In genomic region chr19:5259750-5260149, GRCh38 we compare ENCODE assay signal across 2 cellular contexts.
TF ChIP-seq lines count a peak whose summit lies in the region.

No MANE protein-coding gene starts in this region.

TF ChIP-seq in A549, 52 proteins besides CTCF, POLR2A, EP300 and RAD21:
- TF ChIP-seq ELK1 (IDR thresholded peaks at IDR 0.05; ENCODE audit: low read depth, low read length) (no peak), ZFP36 (IDR thresholded peaks at IDR 0.05; ENCODE audit: borderline replicate concordance, partially characterized antibody) (peak; percentile 24)

TF ChIP-seq in K562, 482 proteins besides CTCF, POLR2A, EP300 and RAD21 (continued from another document):
- TF ChIP-seq ZNF318 (IDR thresholded peaks at IDR 0.05; ENCODE audit: borderline replicate concordance in 1 of 2, low read depth in 1 of 2) (no peak), ZBTB40 (IDR thresholded peaks at IDR 0.05) (no peak), ZBTB40 (CRISPR knock-in tag; IDR thresholded peaks at IDR 0.05) (no peak), RFX7 (CRISPR knock-in tag; IDR thresholded peaks at IDR 0.05) (no peak), BCOR (IDR thresholded peaks at IDR 0.05) (peak; percentile 80), PTBP1 (IDR thresholded peaks at IDR 0.05; ENCODE audit: low read depth, low read length) (0 out of 2 replicates have a peak, but pooled peaks have one; percentile 31), CEBPZ (IDR thresholded peaks at IDR 0.05; ENCODE audit: borderline replicate concordance, low read depth, low read length) (no peak), RBM25 (IDR thresholded peaks at IDR 0.05; ENCODE audit: low read depth, low read length, severe bottlenecking) (peak; percentile 93), SMARCA5 (IDR thresholded peaks at IDR 0.05) (0 out of 2 replicates have a peak, but pooled peaks have one; percentile 47)
